14 cellular contexts compared by ENCODE assay signal in genomic region chr11:128346808-128347207, GRCh38.
DNase-seq lines count a peak whose midpoint lies in the region; ATAC-seq and TF ChIP-seq lines count a peak whose summit lies in the region.
"Had no signal": no experiment of that assay in that cellular context is flagged by ENCODE, and none has a peak within 500 bp of the region (broad histone marks: within the 10 kb centered on the region; RNA-seq: fewer than 3 reads in every experiment).

No MANE protein-coding gene starts in this region.

- no peaks in the 10 kb centered on the region for H3K36me3 Mint-ChIP-seq in activated naive CD4-positive, alpha-beta T cell treated with anti-CD3 and anti-CD28 coated beads for 36 hours (ENCODE audit: low read depth)
- H3K36me3 Mint-ChIP-seq in activated T-helper 1 cell treated with anti-CD3 and anti-CD28 coated beads, Interleukin-12 subunit alpha, Interleukin-12 subunit beta, Interleukin-2, Interleukin-4 antibody, amounts not matched to agents 30 ng/mL and 10 ng/mL and 1 ng/mL, durations not matched to agents 14 hours and 24 hours and 36 hours (ENCODE audit: low read depth), result peaks cover 10% of the 10 kb centered on the region
- no peaks in the 10 kb centered on the region for H3K36me3 Mint-ChIP-seq in CD14-positive monocyte
- H3K36me3 Mint-ChIP-seq: memory B cell had no signal

- no peaks in the 10 kb centered on the region for H3K9me3 Mint-ChIP-seq in activated naive CD4-positive, alpha-beta T cell treated with anti-CD3 and anti-CD28 coated beads for 36 hours
- peaks cover 16% of the 10 kb centered on the region for H3K9me3 Mint-ChIP-seq in activated T-helper 1 cell treated with anti-CD3 and anti-CD28 coated beads, Interleukin-12 subunit alpha, Interleukin-12 subunit beta, Interleukin-2, Interleukin-4 antibody, amounts not matched to agents 30 ng/mL and 10 ng/mL and 1 ng/mL, durations not matched to agents 14 hours and 24 hours and 36 hours
- no peaks in the 10 kb centered on the region for H3K9me3 Mint-ChIP-seq in CD14-positive monocyte
- H3K9me3 Mint-ChIP-seq: memory B cell had no signal

- ATAC-seq in GM21717 (IDR thresholded peaks at IDR 0.05; ENCODE audit: unreplicated experiment), result no peak
- ATAC-seq: K562 had no signal

- intact Hi-C loops in activated naive CD4-positive, alpha-beta T cell treated with anti-CD3 and anti-CD28 coated beads for 36 hours (cut with micrococcal nuclease), result loop anchor here (1.0 kb wide), 1 partner anchor 32 kb away; no protein-coding TSS in a partner anchor
- intact Hi-C loops in activated T-helper 1 cell treated with anti-CD3 and anti-CD28 coated beads, Interleukin-12 subunit alpha, Interleukin-12 subunit beta, Interleukin-2, Interleukin-4 antibody, amounts not matched to agents 30 ng/mL and 10 ng/mL and 1 ng/mL, durations not matched to agents 14 hours and 24 hours and 36 hours (cut with micrococcal nuclease), result loop anchor here (5.0 kb wide), 1 partner anchor 175 kb away; no protein-coding TSS in a partner anchor
- intact Hi-C loops in CD14-positive monocyte (cut with micrococcal nuclease), result no loop called here

- no peak overlapping the region for H3K4me3 Mint-ChIP-seq in activated naive CD4-positive, alpha-beta T cell treated with anti-CD3 and anti-CD28 coated beads for 36 hours
- H3K4me3 Mint-ChIP-seq in activated T-helper 1 cell treated with anti-CD3 and anti-CD28 coated beads, Interleukin-12 subunit alpha, Interleukin-12 subunit beta, Interleukin-2, Interleukin-4 antibody, amounts not matched to agents 30 ng/mL and 10 ng/mL and 1 ng/mL, durations not matched to agents 14 hours and 24 hours and 36 hours, result no peak overlapping the region
- no peak overlapping the region for H3K4me3 Mint-ChIP-seq in CD14-positive monocyte
- H3K4me3 Mint-ChIP-seq: B cell, memory B cell had no signal

- DNase-seq in activated naive CD4-positive, alpha-beta T cell treated with anti-CD3 and anti-CD28 coated beads for 36 hours, result peak; percentile 81
- no peak for DNase-seq in activated naive CD4-positive, alpha-beta T cell (lab: John Stamatoyannopoulos, UW)
- no peak for DNase-seq in activated T-helper 1 cell treated with anti-CD3 and anti-CD28 coated beads, Interleukin-12 subunit alpha, Interleukin-12 subunit beta, Interleukin-2, Interleukin-4 antibody, amounts not matched to agents 30 ng/mL and 10 ng/mL and 1 ng/mL, durations not matched to agents 14 hours and 24 hours and 36 hours (ENCODE audit: low spot score)
- peak; percentile 86 for DNase-seq in fibroblast of pulmonary artery (ENCODE audit: low read depth)
- DNase-seq in stromal cell of bone marrow (ENCODE audit: low read depth), result peak; percentile 61
- no peak for DNase-seq in CD14-positive monocyte (ENCODE audit: low spot score)
- DNase-seq in NCI-H146 (lab: John Stamatoyannopoulos, UW), result no peak
- DNase-seq: PC-9, upper lobe of left lung had no signal

- no peak overlapping the region for H3K4me3 ChIP-seq in fibroblast of pulmonary artery (replicated peaks; ENCODE audit: low read depth, low read length)
- H3K4me3 ChIP-seq: K562, PC-9, prostate gland, upper lobe of left lung had no signal

- TF ChIP-seq CTCF in fibroblast of pulmonary artery (IDR thresholded peaks at IDR 0.05; ENCODE audit: low read length, missing control alignments) (no peak), CD14-positive monocyte (IDR thresholded peaks at IDR 0.05) (no peak)

- H3K27ac Mint-ChIP-seq in activated naive CD4-positive, alpha-beta T cell treated with anti-CD3 and anti-CD28 coated beads for 36 hours, result peak overlapping the region; percentile 84
- H3K27ac Mint-ChIP-seq in activated T-helper 1 cell treated with anti-CD3 and anti-CD28 coated beads, Interleukin-12 subunit alpha, Interleukin-12 subunit beta, Interleukin-2, Interleukin-4 antibody, amounts not matched to agents 30 ng/mL and 10 ng/mL and 1 ng/mL, durations not matched to agents 14 hours and 24 hours and 36 hours, result peak overlapping the region; percentile 61
- H3K27ac Mint-ChIP-seq in CD14-positive monocyte, result no peak overlapping the region
- H3K27ac Mint-ChIP-seq: B cell, memory B cell had no signal

- peaks cover 89% of the 10 kb centered on the region for H3K4me1 Mint-ChIP-seq in activated naive CD4-positive, alpha-beta T cell treated with anti-CD3 and anti-CD28 coated beads for 36 hours (ENCODE audit: low read depth)
- peaks cover 85% of the 10 kb centered on the region for H3K4me1 Mint-ChIP-seq in activated T-helper 1 cell treated with anti-CD3 and anti-CD28 coated beads, Interleukin-12 subunit alpha, Interleukin-12 subunit beta, Interleukin-2, Interleukin-4 antibody, amounts not matched to agents 30 ng/mL and 10 ng/mL and 1 ng/mL, durations not matched to agents 14 hours and 24 hours and 36 hours (ENCODE audit: low read depth)
- peaks cover 4% of the 10 kb centered on the region for H3K4me1 Mint-ChIP-seq in CD14-positive monocyte

- H3K27me3 Mint-ChIP-seq in activated naive CD4-positive, alpha-beta T cell treated with anti-CD3 and anti-CD28 coated beads for 36 hours (ENCODE audit: low read depth), result no peaks in the 10 kb centered on the region
- H3K27me3 Mint-ChIP-seq in activated T-helper 1 cell treated with anti-CD3 and anti-CD28 coated beads, Interleukin-12 subunit alpha, Interleukin-12 subunit beta, Interleukin-2, Interleukin-4 antibody, amounts not matched to agents 30 ng/mL and 10 ng/mL and 1 ng/mL, durations not matched to agents 14 hours and 24 hours and 36 hours (ENCODE audit: insufficient read depth), result no peaks in the 10 kb centered on the region
- H3K27me3 Mint-ChIP-seq in CD14-positive monocyte (ENCODE audit: low read depth in 3 of 3), result peaks cover 0 to 1% (median 1%) of the 10 kb centered on the region in 3 donors
- H3K27me3 Mint-ChIP-seq: B cell, memory B cell had no signal

- CTCF ChIA-PET in activated naive CD4-positive, alpha-beta T cell treated with anti-CD3 and anti-CD28 coated beads for 36 hours (lab: Charles Lee), result interaction anchor here (0.7 to 1.2 kb wide), 3 partner anchors 128 to 283 kb away, joined by 3 read pairs; no protein-coding TSS in a partner anchor

Comparison
In these comparisons a context has a peak if more than half of its experiments do, and no peak if none do; other contexts are left out.
1. DNase-seq: peak in activated naive CD4-positive, alpha-beta T cell treated with anti-CD3 and anti-CD28 coated beads for 36 hours (single experiment), fibroblast of pulmonary artery (single experiment) and stromal cell of bone marrow (single experiment); none in activated naive CD4-positive, alpha-beta T cell (0 of 4), activated T-helper 1 cell treated with anti-CD3 and anti-CD28 coated beads, Interleukin-12 subunit alpha, Interleukin-12 subunit beta, Interleukin-2, Interleukin-4 antibody, amounts not matched to agents 30 ng/mL and 10 ng/mL and 1 ng/mL, durations not matched to agents 14 hours and 24 hours and 36 hours (single experiment), CD14-positive monocyte (single experiment) and NCI-H146 (single experiment).
2. H3K27ac Mint-ChIP-seq: peak in activated naive CD4-positive, alpha-beta T cell treated with anti-CD3 and anti-CD28 coated beads for 36 hours (single experiment) and activated T-helper 1 cell treated with anti-CD3 and anti-CD28 coated beads, Interleukin-12 subunit alpha, Interleukin-12 subunit beta, Interleukin-2, Interleukin-4 antibody, amounts not matched to agents 30 ng/mL and 10 ng/mL and 1 ng/mL, durations not matched to agents 14 hours and 24 hours and 36 hours (single experiment); none in CD14-positive monocyte (0 of 7).
3. intact Hi-C loops: an anchor here in activated naive CD4-positive, alpha-beta T cell treated with anti-CD3 and anti-CD28 coated beads for 36 hours (1.0 kb wide) and activated T-helper 1 cell treated with anti-CD3 and anti-CD28 coated beads, Interleukin-12 subunit alpha, Interleukin-12 subunit beta, Interleukin-2, Interleukin-4 antibody, amounts not matched to agents 30 ng/mL and 10 ng/mL and 1 ng/mL, durations not matched to agents 14 hours and 24 hours and 36 hours (5.0 kb wide); none called in CD14-positive monocyte.